In genomic region chr6:88164061-88164460, GRCh38 we compare ENCODE assay signal across 25 cellular contexts. TPM values are rescaled to one million over a fixed set of nuclear protein-coding genes. Genes with fewer than 3 reads are reported as not detected.
DNase-seq lines count a peak whose midpoint lies in the region; ATAC-seq, FAIRE-seq and TF ChIP-seq lines count a peak whose summit lies in the region.
"Had no signal": no experiment of that assay in that cellular context is flagged by ENCODE, and none has a peak within 500 bp of the region (broad histone marks: within the 10 kb centered on the region; RNA-seq: fewer than 3 reads in every experiment).

No MANE protein-coding gene starts in this region.

- H3K9me2 ChIP-seq in SU-DHL-6 (replicated peaks; ENCODE audit: insufficient read depth, low read length): no peaks in the 10 kb centered on the region

- no peak for ATAC-seq in lower lobe of right lung
- no peak for ATAC-seq in gastrocnemius medialis
- ATAC-seq in GM18511 (IDR thresholded peaks at IDR 0.05; ENCODE audit: unreplicated experiment): no peak
- ATAC-seq: CD8-positive, alpha-beta T cell; effector memory CD8-positive, alpha-beta T cell; natural killer cell treated with Interleukin-12 subunit alpha and Interleukin-12 subunit beta and Interleukin-15 and Interleukin-18, amount 100 ng/mL, for 72 hours had no signal

- peak overlapping the region; percentile 89 for H3K9ac ChIP-seq in SU-DHL-6 (ENCODE audit: low read length)

- H3K27ac ChIP-seq in SU-DHL-6 (ENCODE audit: low read depth, low read length) (peak overlapping the region; percentile 73), lower lobe of right lung (no peak overlapping the region), gastrocnemius medialis (no peak overlapping the region)

- H3K4me1 ChIP-seq in lower lobe of right lung (peaks cover 13% of the 10 kb centered on the region), gastrocnemius medialis (peaks cover 5 to 9% of the 10 kb centered on the region in 2 donors)

- H3F3A ChIP-seq in SU-DHL-6 (ENCODE audit: insufficient read depth): peaks cover 28% of the 10 kb centered on the region

- H3K9me3 ChIP-seq in SU-DHL-6 (ENCODE audit: insufficient read depth, low read length) (no peaks in the 10 kb centered on the region), lower lobe of right lung (no peaks in the 10 kb centered on the region), gastrocnemius medialis (no peaks in the 10 kb centered on the region)

- H4K20me1 ChIP-seq in SU-DHL-6 (ENCODE audit: low read depth, low read length): 0 out of 2 replicates have a peak, but pooled peaks cover 3% of the 10 kb centered on the region

- peak; percentile 44 for FAIRE-seq in GM12892 (lab: Jason Lieb, UNC)

- no peak for DNase-seq in GM12892 (ENCODE audit: insufficient read length)
- DNase-seq in lower lobe of right lung: no peak
- no peak for DNase-seq in gastrocnemius medialis
- no peak for DNase-seq in activated naive CD4-positive, alpha-beta T cell treated with anti-CD3 and anti-CD28 coated beads, Interleukin-2, amount 50 U/mL, for 16 hours
- no peak for DNase-seq in HUDEP-2 (lab: John Stamatoyannopoulos, UW; ENCODE audit: unreplicated experiment in 76 of 76)
- no peak for DNase-seq in activated CD4-positive, alpha-beta T cell treated with anti-CD3 and anti-CD28 coated beads, Interleukin-2, amount 50 U/mL, for 48 hours
- DNase-seq: activated CD4-positive, alpha-beta T cell treated with anti-CD3 and anti-CD28 coated beads, Interleukin-2, amount 10 ng/mL, durations not matched to agents 7 days and 5 days; activated CD8-positive, alpha-beta memory T cell treated with anti-CD3 and anti-CD28 coated beads, Interleukin-2, amount 50 U/mL, for 4 hours; activated naive CD4-positive, alpha-beta T cell; aorta; CD8-positive, alpha-beta T cell; effector memory CD8-positive, alpha-beta T cell; hippocampal formation; islet precursor cell; KG1; mesenchymal stem cell; NCI-H187 treated with DMSO at 0.1 percent for 48 hours; NCI-H510A; OCI-M1; SHP77 treated with DMSO at 0.1 percent for 48 hours had no signal

- H3K36me3 ChIP-seq in SU-DHL-6 (ENCODE audit: low read length) (no peaks in the 10 kb centered on the region), lower lobe of right lung (no peaks in the 10 kb centered on the region), gastrocnemius medialis (no peaks in the 10 kb centered on the region)

- TF ChIP-seq CTCF in SU-DHL-6 (IDR thresholded peaks at IDR 0.05; ENCODE audit: insufficient read depth, low read length, poor library complexity, severe bottlenecking) (no peak), lower lobe of right lung (IDR thresholded peaks at IDR 0.05) (no peak), gastrocnemius medialis (IDR thresholded peaks at IDR 0.05 in 4 of 5, conservative IDR thresholded peaks at IDR 0.05 in 1 of 5) (no peak)

- no peak overlapping the region for H2AFZ ChIP-seq in SU-DHL-6 (ENCODE audit: low read depth, low read length, severe bottlenecking)

- peaks cover 69% of the 10 kb centered on the region for H3K79me2 ChIP-seq in SU-DHL-6 (ENCODE audit: insufficient read depth, low read length)

- in situ Hi-C loops in gastrocnemius medialis (cut with MboI; ENCODE audit: low sequenced_read_pairs in 4 of 4): no loop called here

- H3K27me3 ChIP-seq in SU-DHL-6 (ENCODE audit: low read length) (no peaks in the 10 kb centered on the region), lower lobe of right lung (ENCODE audit: low read depth) (peaks cover 49% of the 10 kb centered on the region), gastrocnemius medialis (peaks cover 52 to 73% (median 55%) of the 10 kb centered on the region in 3 donors)

- peak overlapping the region; percentile 87 for H3K4me2 ChIP-seq in SU-DHL-6 (ENCODE audit: low read depth, low read length, poor library complexity, severe bottlenecking)

- H3K4me3 ChIP-seq in SU-DHL-6 (ENCODE audit: insufficient read depth, low read length, poor library complexity, severe bottlenecking): peak overlapping the region; percentile 93
- peak overlapping the region; percentile 65 for H3K4me3 ChIP-seq in lower lobe of right lung
- H3K4me3 ChIP-seq in gastrocnemius medialis: peak overlapping the region in 3 of 4 donors; percentile 55 to 63 (median 61)

- intact Hi-C loops in lower lobe of right lung (cut with DNase I) (no loop called here), gastrocnemius medialis (cut with DNase I; ENCODE audit: low total_unique reads) (no loop called here)

- TF ChIP-seq POLR2A in GM12892 (IDR thresholded peaks at IDR 0.05; ENCODE audit: low read depth, low read length): no peak
- TF ChIP-seq POLR2A in gastrocnemius medialis (IDR thresholded peaks at IDR 0.05): no peak

RNA-seq across cellular contexts. Expression of gene CNR1, which starts 2.1 kb away (rescaled TPM):
- polyA plus RNA-seq in GM12892 (2012; ENCODE audit: missing spikeins): 3.4 TPM
- total RNA-seq in lower lobe of right lung (21.1 TPM), gastrocnemius medialis (1 to 10 TPM; 4.9 to 9.4 (median 5.9) TPM)
- total RNA-seq: activated CD4-positive, alpha-beta T cell treated with anti-CD3 and anti-CD28 coated beads, Interleukin-2, amount 10 ng/mL, durations not matched to agents 7 days and 5 days; CD8-positive, alpha-beta T cell; chondrocyte; natural killer cell treated with Interleukin-12 subunit alpha and Interleukin-12 subunit beta and Interleukin-15 and Interleukin-18, amount 100 ng/mL, for 72 hours; T-helper 1 cell treated with Interleukin-12 subunit alpha and Interleukin-12 subunit beta and Interleukin-4 antibody, amounts not matched to agents 30 ng/mL and 1 ng/mL, for 36 hours had no signal
